8 cellular contexts compared by ENCODE assay signal in genomic region chr11:3894128-3894731, GRCh38. TPM values are rescaled to one million over a fixed set of nuclear protein-coding genes. Genes with fewer than 3 reads are reported as not detected.
DNase-seq lines count a peak whose midpoint lies in the region; ATAC-seq and TF ChIP-seq lines count a peak whose summit lies in the region.

No MANE protein-coding gene starts in this region.

- H3K4me1 ChIP-seq in Panc1 (ENCODE audit: control insufficient read depth, insufficient read depth, low read length) (peaks cover 16% of the 10 kb centered on the region; the same call in 1 of the 2 replicates), uterus (no peaks in the 10 kb centered on the region)

- peak; percentile 98 for ATAC-seq in HG02870 (IDR thresholded peaks at IDR 0.05; ENCODE audit: unreplicated experiment)
- ATAC-seq in Panc1, result peak; percentile 32; the same call in 1 of the 2 replicates

- intact Hi-C loops in Panc1 (cut with micrococcal nuclease; ENCODE audit: unreplicated experiment) (no loop called here), cardiac septum (cut with DNase I) (no loop called here), uterus (cut with DNase I; ENCODE audit: low total_unique reads) (no loop called here)

- H3K4me3 Mint-ChIP-seq in activated T-cell treated with anti-CD3 and anti-CD28 coated beads, Interleukin-2, amount 50 U/mL, for 24 hours, result no peak overlapping the region

- TF ChIP-seq CTCF in Panc1 (IDR thresholded peaks at IDR 0.05) (no peak), uterus (IDR thresholded peaks at IDR 0.05) (no peak), coronary artery (IDR thresholded peaks at IDR 0.05) (no peak)

- H3K36me3 Mint-ChIP-seq in activated T-cell treated with anti-CD3 and anti-CD28 coated beads, Interleukin-2, amount 50 U/mL, for 24 hours (ENCODE audit: low read depth), result peaks cover 22% of the 10 kb centered on the region

- H3K9me3 ChIP-seq in Panc1 (ENCODE audit: control insufficient read depth, insufficient read depth, low read depth, low read length), result no peaks in the 10 kb centered on the region
- H3K9me3 ChIP-seq in uterus, result no peaks in the 10 kb centered on the region

- H3K27ac Mint-ChIP-seq in activated T-cell treated with anti-CD3 and anti-CD28 coated beads, Interleukin-2, amount 50 U/mL, for 24 hours, result peak overlapping the region; percentile 71

- no peaks in the 10 kb centered on the region for H3K27me3 ChIP-seq in Panc1 (ENCODE audit: control insufficient read depth, insufficient read depth, low read length)
- H3K27me3 ChIP-seq in uterus, result no peaks in the 10 kb centered on the region

- no peaks in the 10 kb centered on the region for H3K9me3 Mint-ChIP-seq in activated T-cell treated with anti-CD3 and anti-CD28 coated beads, Interleukin-2, amount 50 U/mL, for 24 hours

- no peak for DNase-seq in activated T-cell treated with anti-CD3 and anti-CD28 coated beads, Interleukin-2, amount 50 U/mL, for 24 hours
- no peak for DNase-seq in activated T-cell treated with anti-CD3 and anti-CD28 coated beads, Interleukin-2, amount 50 U/mL, for 48 hours
- no peak for DNase-seq in Panc1 (ENCODE audit: low read depth, low spot score)
- peak; percentile 79 for DNase-seq in cardiac septum (ENCODE audit: low spot score)
- DNase-seq in uterus, result no peak
- DNase-seq in NCI-H1417 treated with DMSO at 0.1 percent for 48 hours (lab: John Stamatoyannopoulos, UW), result no peak
- no peak for DNase-seq in coronary artery (ENCODE audit: low spot score)

- H3K4me3 ChIP-seq in Panc1 (ENCODE audit: low read depth in 2 of 2, low read length in 2 of 2) (no peak overlapping the region), uterus (no peak overlapping the region), coronary artery (no peak overlapping the region)

- POLR2A ChIA-PET in Panc1 (lab: Charles Lee), result interaction anchor here (0.7 to 0.8 kb wide), 4 partner anchors 8 to 541 kb away, joined by 6 to 8 read pairs (median 8); no protein-coding TSS in a partner anchor

- no TSS peak for BruUV-seq in Panc1 (replicated peaks; lab: Mats Ljungman, UMichigan)

- H3K27ac ChIP-seq in Panc1 (ENCODE audit: low read length), result no peak overlapping the region; the same call in 1 of the 2 replicates
- H3K27ac ChIP-seq in uterus, result peak overlapping the region; percentile 0 to 30
- peak overlapping the region in 1 of 2 donors; percentile 55 for H3K27ac ChIP-seq in coronary artery

- in situ Hi-C loops in Panc1 (cut with HindIII; ENCODE audit: low pct_unique_long_range_greater_than_20kb, low sequenced_read_pairs), result no loop called here

- no peaks in the 10 kb centered on the region for H3K36me3 ChIP-seq in Panc1 (ENCODE audit: control insufficient read depth, insufficient read depth, low read length)
- no peaks in the 10 kb centered on the region for H3K36me3 ChIP-seq in uterus

- H3K4me1 Mint-ChIP-seq in activated T-cell treated with anti-CD3 and anti-CD28 coated beads, Interleukin-2, amount 50 U/mL, for 24 hours (ENCODE audit: low read depth), result peaks cover 52% of the 10 kb centered on the region

- CTCF ChIA-PET in Panc1 (lab: Charles Lee), result interaction anchor here (0.7 to 1.3 kb wide), 2 partner anchors 39 to 732 kb away, joined by 3 to 4 read pairs; partner anchors contain the start of gene STIM1

- no peaks in the 10 kb centered on the region for H3K27me3 Mint-ChIP-seq in activated T-cell treated with anti-CD3 and anti-CD28 coated beads, Interleukin-2, amount 50 U/mL, for 24 hours

- no peak for TF ChIP-seq POLR2A in uterus (IDR thresholded peaks at IDR 0.05)

RNA-seq across cellular contexts. Expression of gene STIM1, which starts 38.8 kb away (rescaled TPM):
- total RNA-seq in Panc1 (2021; ENCODE audit: unreplicated experiment), result 93.6 TPM
- 82.7 TPM for polyA plus RNA-seq in Panc1 (2012; ENCODE audit: insufficient read length)
- 40.4 TPM for total RNA-seq in cardiac septum
- total RNA-seq in uterus, result 100 to 1,000 TPM in 1 of 4 donors, 10 to 100 TPM in 3; 37.6 to 114 (median 56.3) TPM

RNA-seq across cellular contexts. Expression of gene RHOG, which starts 53.5 kb away (rescaled TPM):
- total RNA-seq in Panc1 (2021; ENCODE audit: unreplicated experiment) (156 TPM), cardiac septum (27.5 TPM), uterus (10 to 100 TPM; 10.5 to 46.9 (median 38.1) TPM)
- 219 TPM for polyA plus RNA-seq in Panc1 (2012; ENCODE audit: insufficient read length)
